25 cellular contexts compared by ENCODE assay signal in genomic region chr19:46959962-46960556, GRCh38. TPM values are rescaled to one million over a fixed set of nuclear protein-coding genes. Genes with fewer than 3 reads are reported as not detected.
DNase-seq lines count a peak whose midpoint lies in the region; ATAC-seq and TF ChIP-seq lines count a peak whose summit lies in the region.
"Had no signal": no experiment of that assay in that cellular context is flagged by ENCODE, and none has a peak within 500 bp of the region (broad histone marks: within the 10 kb centered on the region; RNA-seq: fewer than 3 reads in every experiment).

No MANE protein-coding gene starts in this region.

- WGBS in stomach, 5 donors: 94 to 96% (median 95%) methylated on average over 4 of the region's 4 CpGs

- H3K4me1 ChIP-seq in stomach: peaks cover 3 to 51% (median 24%) of the 10 kb centered on the region in 4 donors

- H3K9me3 Mint-ChIP-seq in activated CD8-positive, alpha-beta T cell treated with anti-CD3 and anti-CD28 coated beads for 36 hours: no peaks in the 10 kb centered on the region
- no peaks in the 10 kb centered on the region for H3K9me3 Mint-ChIP-seq in activated CD8-positive, alpha-beta T cell treated with anti-CD3 and anti-CD28 coated beads, Interleukin-2, amount 10 ng/mL, durations not matched to agents 7 days and 5 days (ENCODE audit: insufficient read depth)
- H3K9me3 Mint-ChIP-seq in central memory CD8-positive, alpha-beta T cell: no peaks in the 10 kb centered on the region
- H3K9me3 Mint-ChIP-seq in stimulated activated effector memory CD8-positive, alpha-beta T cell treated with anti-CD3 and anti-CD28 coated beads, Interleukin-12 subunit alpha, Interleukin-12 subunit beta, amount 100 ng/mL, for 72 hours: no peaks in the 10 kb centered on the region
- H3K9me3 Mint-ChIP-seq: activated naive CD8-positive, alpha-beta T cell treated with anti-CD3 and anti-CD28 coated beads for 36 hours had no signal

- no peak for TF ChIP-seq RAD21 in Ishikawa (IDR thresholded peaks at IDR 0.05; ENCODE audit: low read depth)

- H3K4me1 Mint-ChIP-seq in activated CD8-positive, alpha-beta T cell treated with anti-CD3 and anti-CD28 coated beads for 36 hours (ENCODE audit: low read depth): peaks cover 44% of the 10 kb centered on the region
- peaks cover 42% of the 10 kb centered on the region for H3K4me1 Mint-ChIP-seq in activated CD8-positive, alpha-beta T cell treated with anti-CD3 and anti-CD28 coated beads, Interleukin-2, amount 10 ng/mL, durations not matched to agents 7 days and 5 days (ENCODE audit: low read depth)
- peaks cover 71% of the 10 kb centered on the region for H3K4me1 Mint-ChIP-seq in central memory CD8-positive, alpha-beta T cell
- peaks cover 70% of the 10 kb centered on the region for H3K4me1 Mint-ChIP-seq in stimulated activated effector memory CD8-positive, alpha-beta T cell treated with anti-CD3 and anti-CD28 coated beads, Interleukin-12 subunit alpha, Interleukin-12 subunit beta, amount 100 ng/mL, for 72 hours

- no peaks in the 10 kb centered on the region for H3K36me3 ChIP-seq in stomach

- POLR2A ChIA-PET in activated CD8-positive, alpha-beta T cell treated with anti-CD3 and anti-CD28 coated beads for 36 hours (lab: Charles Lee): no interaction called here
- POLR2A ChIA-PET in activated CD8-positive, alpha-beta T cell treated with anti-CD3 and anti-CD28 coated beads, Interleukin-2, amount 10 ng/mL, durations not matched to agents 7 days and 5 days (lab: Charles Lee): no interaction called here

- no peak for TF ChIP-seq EP300 in Ishikawa (IDR thresholded peaks at IDR 0.05; ENCODE audit: borderline replicate concordance)
- no peak for TF ChIP-seq EP300 in stomach (IDR thresholded peaks at IDR 0.05)

- peaks cover 2% of the 10 kb centered on the region for H3K36me3 Mint-ChIP-seq in activated CD8-positive, alpha-beta T cell treated with anti-CD3 and anti-CD28 coated beads for 36 hours (ENCODE audit: low read depth)
- H3K36me3 Mint-ChIP-seq in activated CD8-positive, alpha-beta T cell treated with anti-CD3 and anti-CD28 coated beads, Interleukin-2, amount 10 ng/mL, durations not matched to agents 7 days and 5 days (ENCODE audit: low read depth): peaks cover 11% of the 10 kb centered on the region
- peaks cover 11% of the 10 kb centered on the region for H3K36me3 Mint-ChIP-seq in central memory CD8-positive, alpha-beta T cell (ENCODE audit: insufficient read depth)
- H3K36me3 Mint-ChIP-seq in stimulated activated effector memory CD8-positive, alpha-beta T cell treated with anti-CD3 and anti-CD28 coated beads, Interleukin-12 subunit alpha, Interleukin-12 subunit beta, amount 100 ng/mL, for 72 hours: peaks cover 24% of the 10 kb centered on the region
- H3K36me3 Mint-ChIP-seq: activated naive CD8-positive, alpha-beta T cell treated with anti-CD3 and anti-CD28 coated beads for 36 hours had no signal

- CTCF ChIA-PET in activated CD8-positive, alpha-beta T cell treated with anti-CD3 and anti-CD28 coated beads for 36 hours (lab: Charles Lee): interaction anchor here (2.5 kb wide), 1 partner anchor 11 kb away, joined by 4 read pairs; no protein-coding TSS in a partner anchor
- CTCF ChIA-PET in activated CD8-positive, alpha-beta T cell treated with anti-CD3 and anti-CD28 coated beads, Interleukin-2, amount 10 ng/mL, durations not matched to agents 7 days and 5 days (lab: Charles Lee): interaction anchor here (1.5 kb wide), 1 partner anchor 103 kb away, joined by 4 read pairs; no protein-coding TSS in a partner anchor

- no peaks in the 10 kb centered on the region for H3K27me3 Mint-ChIP-seq in activated CD8-positive, alpha-beta T cell treated with anti-CD3 and anti-CD28 coated beads for 36 hours
- no peaks in the 10 kb centered on the region for H3K27me3 Mint-ChIP-seq in activated CD8-positive, alpha-beta T cell treated with anti-CD3 and anti-CD28 coated beads, Interleukin-2, amount 10 ng/mL, durations not matched to agents 7 days and 5 days (ENCODE audit: low read depth)
- no peaks in the 10 kb centered on the region for H3K27me3 Mint-ChIP-seq in central memory CD8-positive, alpha-beta T cell
- H3K27me3 Mint-ChIP-seq: activated CD4-positive, alpha-beta T cell treated with anti-CD3 and anti-CD28 coated beads for 36 hours; activated naive CD8-positive, alpha-beta T cell treated with anti-CD3 and anti-CD28 coated beads for 36 hours had no signal

- TF ChIP-seq POLR2A in stomach (IDR thresholded peaks at IDR 0.05): no peak

- H3K27ac Mint-ChIP-seq in activated CD8-positive, alpha-beta T cell treated with anti-CD3 and anti-CD28 coated beads for 36 hours: peak overlapping the region; percentile 1
- no peak overlapping the region for H3K27ac Mint-ChIP-seq in activated CD8-positive, alpha-beta T cell treated with anti-CD3 and anti-CD28 coated beads, Interleukin-2, amount 10 ng/mL, durations not matched to agents 7 days and 5 days
- peak overlapping the region; percentile 48 for H3K27ac Mint-ChIP-seq in central memory CD8-positive, alpha-beta T cell (ENCODE audit: low read depth)
- peak overlapping the region; percentile 55 for H3K27ac Mint-ChIP-seq in stimulated activated effector memory CD8-positive, alpha-beta T cell treated with anti-CD3 and anti-CD28 coated beads, Interleukin-12 subunit alpha, Interleukin-12 subunit beta, amount 100 ng/mL, for 72 hours
- H3K27ac Mint-ChIP-seq: activated CD4-positive, alpha-beta T cell treated with anti-CD3 and anti-CD28 coated beads for 36 hours; activated naive CD8-positive, alpha-beta T cell treated with anti-CD3 and anti-CD28 coated beads for 36 hours had no signal

- H3K4me3 Mint-ChIP-seq in activated CD8-positive, alpha-beta T cell treated with anti-CD3 and anti-CD28 coated beads for 36 hours: no peak overlapping the region
- H3K4me3 Mint-ChIP-seq in activated CD8-positive, alpha-beta T cell treated with anti-CD3 and anti-CD28 coated beads, Interleukin-2, amount 10 ng/mL, durations not matched to agents 7 days and 5 days: no peak overlapping the region
- H3K4me3 Mint-ChIP-seq in central memory CD8-positive, alpha-beta T cell: peak overlapping the region; percentile 32
- H3K4me3 Mint-ChIP-seq in stimulated activated effector memory CD8-positive, alpha-beta T cell treated with anti-CD3 and anti-CD28 coated beads, Interleukin-12 subunit alpha, Interleukin-12 subunit beta, amount 100 ng/mL, for 72 hours: no peak overlapping the region
- H3K4me3 Mint-ChIP-seq: activated CD4-positive, alpha-beta T cell treated with anti-CD3 and anti-CD28 coated beads for 36 hours; activated naive CD8-positive, alpha-beta T cell treated with anti-CD3 and anti-CD28 coated beads for 36 hours had no signal

- no peak overlapping the region for H3K4me3 ChIP-seq in stomach
- H3K4me3 ChIP-seq: BLaER1 treated with 17β-estradiol and CSF1 and Interleukin-3, amounts not matched to agents 10 nM and 100 nM; skin epidermis had no signal

- no peak for DNase-seq in activated CD8-positive, alpha-beta T cell treated with anti-CD3 and anti-CD28 coated beads for 36 hours
- no peak for DNase-seq in activated CD8-positive, alpha-beta T cell treated with anti-CD3 and anti-CD28 coated beads, Interleukin-2, amount 10 ng/mL, durations not matched to agents 7 days and 5 days
- DNase-seq in central memory CD8-positive, alpha-beta T cell (ENCODE audit: low spot score in 2 of 2): no peak
- no peak for DNase-seq in stimulated activated effector memory CD8-positive, alpha-beta T cell treated with anti-CD3 and anti-CD28 coated beads, Interleukin-12 subunit alpha, Interleukin-12 subunit beta, amount 100 ng/mL, for 72 hours (ENCODE audit: low spot score in 2 of 2)
- DNase-seq in stomach (no peak), NCI-H2196 (lab: John Stamatoyannopoulos, UW; ENCODE audit: unreplicated experiment) (no peak)
- DNase-seq: ACHN; activated CD4-positive, alpha-beta T cell treated with anti-CD3 and anti-CD28 coated beads for 36 hours; activated naive CD8-positive, alpha-beta T cell treated with anti-CD3 and anti-CD28 coated beads for 36 hours; cerebellar nuclear complex; effector CD4-positive, alpha-beta T cell; foreskin melanocyte; HCEC 1CT; mammary epithelial cell; NCI-H1105; NCI-H1930; NCI-H446; NCI-H82; stimulated activated CD4-positive, alpha-beta T cell treated with anti-CD3 and anti-CD28 coated beads, Interleukin-1b, Interleukin-23, amount 100 ng/mL, for 48 hours; substantia nigra had no signal

- ATAC-seq in activated CD8-positive, alpha-beta T cell treated with anti-CD3 and anti-CD28 coated beads for 36 hours: no peak
- ATAC-seq in activated CD8-positive, alpha-beta T cell treated with anti-CD3 and anti-CD28 coated beads, Interleukin-2, amount 10 ng/mL, durations not matched to agents 7 days and 5 days: no peak
- ATAC-seq in central memory CD8-positive, alpha-beta T cell (replicated peaks; ENCODE audit: extremely low read depth, poor library complexity, severe bottlenecking): no peak
- ATAC-seq in stimulated activated effector memory CD8-positive, alpha-beta T cell treated with anti-CD3 and anti-CD28 coated beads, Interleukin-12 subunit alpha, Interleukin-12 subunit beta, amount 100 ng/mL, for 72 hours: no peak
- no peak for ATAC-seq in GM18909 (IDR thresholded peaks at IDR 0.05; ENCODE audit: poor library complexity, unreplicated experiment)
- ATAC-seq: activated CD4-positive, alpha-beta T cell treated with anti-CD3 and anti-CD28 coated beads for 36 hours had no signal

- no peak for TF ChIP-seq CTCF in activated CD8-positive, alpha-beta T cell treated with anti-CD3 and anti-CD28 coated beads for 36 hours (IDR thresholded peaks at IDR 0.05)
- no peak for TF ChIP-seq CTCF in stomach (IDR thresholded peaks at IDR 0.05)

- intact Hi-C loops in activated CD8-positive, alpha-beta T cell treated with anti-CD3 and anti-CD28 coated beads for 36 hours (cut with micrococcal nuclease): no loop called here
- intact Hi-C loops in stomach (cut with DNase I; ENCODE audit: low total_unique reads): no loop called here

- H3K27ac ChIP-seq in stomach: no peak overlapping the region
- H3K27ac ChIP-seq: BLaER1 treated with 17β-estradiol and CSF1 and Interleukin-3, amounts not matched to agents 10 nM and 100 nM had no signal

- no peaks in the 10 kb centered on the region for H3K27me3 ChIP-seq in stomach
- H3K27me3 ChIP-seq: BLaER1 treated with 17β-estradiol and CSF1 and Interleukin-3, amounts not matched to agents 10 nM and 100 nM had no signal

- H3K9me3 ChIP-seq in stomach: no peaks in the 10 kb centered on the region
- H3K9me3 ChIP-seq: BLaER1 treated with 17β-estradiol and CSF1 and Interleukin-3, amounts not matched to agents 10 nM and 100 nM had no signal

TF ChIP-seq in Ishikawa, 13 proteins besides CTCF, POLR2A, EP300 and RAD21:
- TF ChIP-seq TEAD4 (IDR thresholded peaks at IDR 0.05): 0 out of 2 replicates have a peak, but pooled peaks have one; percentile 43
- TF ChIP-seq ZBTB7A (IDR thresholded peaks at IDR 0.05; ENCODE audit: low read depth): no peak
- TF ChIP-seq CEBPB (IDR thresholded peaks at IDR 0.05): peak; percentile 62
TF ChIP-seq in Ishikawa: peak in this region for 2.

RNA-seq across cellular contexts. Expression of gene NPAS1, which starts 59.6 kb away (rescaled TPM):
- total RNA-seq in activated CD8-positive, alpha-beta T cell treated with anti-CD3 and anti-CD28 coated beads for 36 hours: under 1 TPM; 0.27 to 0.65 TPM
- total RNA-seq in activated CD8-positive, alpha-beta T cell treated with anti-CD3 and anti-CD28 coated beads, Interleukin-2, amount 10 ng/mL, durations not matched to agents 7 days and 5 days: not detected
- 1 to 10 TPM in 1 of 5 donors, under 1 TPM in 1, not detected in 3; 0.72 to 2.3 TPM for total RNA-seq in stomach
- 1 to 10 TPM; 1.1 to 8.9 (median 1.1) TPM for polyA plus RNA-seq in stomach
- total RNA-seq: Daoy had no signal
